In genomic region chr11:126430581-126431320, GRCh38 we compare ENCODE assay signal across 15 cellular contexts.
A peak's percentile ranks its signal among the peaks of the same experiment; 100 is the strongest.
DNase-seq lines count a peak whose midpoint lies in the region; ATAC-seq and TF ChIP-seq lines count a peak whose summit lies in the region.
"Had no signal": no experiment of that assay in that cellular context is flagged by ENCODE, and none has a peak within 500 bp of the region (broad histone marks: within the 10 kb centered on the region; RNA-seq: fewer than 3 reads in every experiment).

No MANE protein-coding gene starts in this region.

- H2AFZ ChIP-seq in IMR-90 (replicated peaks; ENCODE audit: low read length, poor library complexity), result no peak overlapping the region

- H3K4me2 ChIP-seq in BLaER1 (peak overlapping the region; percentile 70), IMR-90 (ENCODE audit: low read depth, low read length) (no peak overlapping the region)

- peak overlapping the region; percentile 44 to 94; a peak in 2 of 4 replicates for H4K8ac ChIP-seq in IMR-90 (ENCODE audit: low read depth in 2 of 2, low read length in 2 of 2)

- BruUV-seq in IMR-90 (replicated peaks; lab: Mats Ljungman, UMichigan), result no TSS peak

- H2AK5ac ChIP-seq in IMR-90 (ENCODE audit: low read depth, low read length), result peak overlapping the region; percentile 86; the same call in 1 of the 2 replicates

- no peak overlapping the region for H3K27ac Mint-ChIP-seq in stimulated activated naive CD8-positive, alpha-beta T cell treated with anti-CD3 and anti-CD28 coated beads, Interleukin-15, amount 100 ng/mL, for 72 hours
- H3K27ac Mint-ChIP-seq: stimulated activated naive B cell treated with anti-CD40 and anti-IgM and Interleukin-4, amounts not matched to agents 10 μg/mL and 1 μg/mL and 100 μg/mL, for 72 hours had no signal

- no peak for ATAC-seq in IMR-90 (ENCODE audit: low read depth)
- no peak for ATAC-seq in stimulated activated naive CD8-positive, alpha-beta T cell treated with anti-CD3 and anti-CD28 coated beads, Interleukin-15, amount 100 ng/mL, for 72 hours
- ATAC-seq: stimulated activated naive B cell treated with anti-CD40 and anti-IgM and Interleukin-4, amounts not matched to agents 10 μg/mL and 1 μg/mL and 100 μg/mL, for 72 hours had no signal

- H3K4ac ChIP-seq in IMR-90 (ENCODE audit: low read depth, low read length), result no peak overlapping the region

- H3K18ac ChIP-seq in IMR-90 (ENCODE audit: low read depth, low read length), result no peak overlapping the region

- TF ChIP-seq POLR2A in IMR-90 (IDR thresholded peaks at IDR 0.05; ENCODE audit: low read depth, low read length), result no peak
- TF ChIP-seq POLR2A in adrenal gland (IDR thresholded peaks at IDR 0.05), result no peak

- H3K79me1 ChIP-seq in IMR-90 (ENCODE audit: low read depth in 1 of 2, low read length in 2 of 2), result no peaks in the 10 kb centered on the region

- TF ChIP-seq CTCF in IMR-90 (conservative IDR thresholded peaks at IDR 0.05; ENCODE audit: low read depth, low read length) (no peak), adrenal gland (IDR thresholded peaks at IDR 0.05) (no peak)

- H3K9me1 ChIP-seq in IMR-90 (ENCODE audit: insufficient read depth, low read length), result peaks cover 17% of the 10 kb centered on the region

- CTCF ChIA-PET in IMR-90 (lab: Yijun Ruan, JAX), result interaction anchor here (1.1 to 3.5 kb wide), 4 partner anchors 10 to 120 kb away, joined by 3 to 14 read pairs (median 8); no protein-coding TSS in a partner anchor

- no peak overlapping the region for H3K14ac ChIP-seq in IMR-90 (replicated peaks; ENCODE audit: low read depth, low read length)

- H3K4me1 ChIP-seq in BLaER1 (peaks cover 100% of the 10 kb centered on the region), IMR-90 (ENCODE audit: control insufficient read depth, insufficient read depth, low read length) (peaks cover 12% of the 10 kb centered on the region), adrenal gland (replicated peaks in 1 of 2) (peaks cover 18 to 36% of the 10 kb centered on the region in 2 donors)
- H3K4me1 ChIP-seq: uterus had no signal

- H3K9ac ChIP-seq in BLaER1 (peak overlapping the region; percentile 43), IMR-90 (ENCODE audit: low read depth, low read length) (no peak overlapping the region)

- H2BK120ac ChIP-seq in IMR-90 (ENCODE audit: low read depth, low read length), result peak overlapping the region; percentile 85; the same call in 1 of the 2 replicates

- no peak overlapping the region for H3K4me3 ChIP-seq in BLaER1
- no peak overlapping the region for H3K4me3 ChIP-seq in IMR-90 (ENCODE audit: insufficient read depth, low read depth, low read length)
- H3K4me3 ChIP-seq in adrenal gland, result no peak overlapping the region
- H3K4me3 ChIP-seq: uterus had no signal

- H3K56ac ChIP-seq in IMR-90 (ENCODE audit: extremely low read depth, insufficient read depth, low read length), result no peak overlapping the region

- H4K5ac ChIP-seq in IMR-90 (ENCODE audit: low read depth, low read length), result no peak overlapping the region

- dilution Hi-C loops in IMR-90 (cut with HindIII; ENCODE audit: low sequenced_read_pairs, unreplicated experiment), result no loop called here

- H2BK20ac ChIP-seq in IMR-90 (ENCODE audit: low read depth, low read length), result 0 out of 2 replicates have a peak overlapping the region, but pooled peaks have one; percentile 59

- H2BK15ac ChIP-seq in IMR-90 (ENCODE audit: low read depth, low read length), result peak overlapping the region; percentile 83; the same call in 2 of the 3 replicates

- peak; percentile 6 for DNase-seq in IMR-90
- DNase-seq in adrenal gland, result peak in 1 of 7 donors; percentile 72
- DNase-seq in myocyte (ENCODE audit: low read depth), result peak; percentile 79
- DNase-seq in activated gamma-delta T cell (lab: John Stamatoyannopoulos, UW), result no peak
- DNase-seq in NCI-H128 (lab: John Stamatoyannopoulos, UW; ENCODE audit: unreplicated experiment), result no peak
- no peak for DNase-seq in stimulated activated naive CD8-positive, alpha-beta T cell treated with anti-CD3 and anti-CD28 coated beads, Interleukin-15, amount 100 ng/mL, for 72 hours
- DNase-seq in globus pallidus (ENCODE audit: low spot score), result no peak
- DNase-seq: activated CD4-positive, alpha-beta T cell treated with anti-CD3 and anti-CD28 coated beads, Interleukin-2, amount 50 U/mL, for 4 hours; cerebellar nuclear complex; DMS 273 treated with DMSO at 0.1 percent for 48 hours; NCI-H1092 treated with DMSO at 0.1 percent for 48 hours; SIG-M5; stimulated activated naive B cell treated with anti-CD40 and anti-IgM and Interleukin-4, amounts not matched to agents 10 μg/mL and 1 μg/mL and 100 μg/mL, for 72 hours had no signal

- no peak overlapping the region for H3K4me3 Mint-ChIP-seq in stimulated activated naive CD8-positive, alpha-beta T cell treated with anti-CD3 and anti-CD28 coated beads, Interleukin-15, amount 100 ng/mL, for 72 hours
- H3K4me3 Mint-ChIP-seq: stimulated activated naive B cell treated with anti-CD40 and anti-IgM and Interleukin-4, amounts not matched to agents 10 μg/mL and 1 μg/mL and 100 μg/mL, for 72 hours had no signal

- H3K36me3 ChIP-seq in BLaER1 (no peaks in the 10 kb centered on the region), IMR-90 (ENCODE audit: control insufficient read depth, insufficient read depth, low read length) (no peaks in the 10 kb centered on the region), adrenal gland (replicated peaks in 1 of 2) (no peaks in the 10 kb centered on the region)
- H3K36me3 ChIP-seq: uterus had no signal

- H2BK5ac ChIP-seq in IMR-90 (ENCODE audit: low read depth, low read length, poor library complexity, severe bottlenecking), result no peak overlapping the region

- H3K9me3 ChIP-seq in BLaER1 (no peaks in the 10 kb centered on the region), IMR-90 (ENCODE audit: control insufficient read depth, insufficient read depth, low read length) (no peaks in the 10 kb centered on the region), adrenal gland (replicated peaks in 1 of 3) (no peaks in the 10 kb centered on the region)
- H3K9me3 ChIP-seq: uterus had no signal

- H4K20me1 ChIP-seq in BLaER1 (no peaks in the 10 kb centered on the region), IMR-90 (ENCODE audit: insufficient read depth, low read length) (no peaks in the 10 kb centered on the region)

- no peaks in the 10 kb centered on the region for H3K4me1 Mint-ChIP-seq in stimulated activated naive CD8-positive, alpha-beta T cell treated with anti-CD3 and anti-CD28 coated beads, Interleukin-15, amount 100 ng/mL, for 72 hours

- no peak overlapping the region for H3K23ac ChIP-seq in IMR-90 (ENCODE audit: low read depth, low read length)

- peak overlapping the region; percentile 90 for H2AK9ac ChIP-seq in IMR-90 (replicated peaks; ENCODE audit: low read depth, low read length, poor library complexity)

- intact Hi-C loops in IMR-90 (cut with micrococcal nuclease), result no loop called here
- intact Hi-C loops in adrenal gland (cut with DNase I), result loop anchor here (10.0 kb wide), 1 partner anchor 116 kb away; no protein-coding TSS in a partner anchor

- H3K27ac ChIP-seq in BLaER1 (peak overlapping the region; percentile 76), IMR-90 (ENCODE audit: insufficient read depth, low read length) (no peak overlapping the region), adrenal gland (peak overlapping the region in 4 of 5 donors; percentile 86 to 95 (median 92))

- no peaks in the 10 kb centered on the region for H3K9me3 Mint-ChIP-seq in stimulated activated naive CD8-positive, alpha-beta T cell treated with anti-CD3 and anti-CD28 coated beads, Interleukin-15, amount 100 ng/mL, for 72 hours
- H3K9me3 Mint-ChIP-seq: stimulated activated naive B cell treated with anti-CD40 and anti-IgM and Interleukin-4, amounts not matched to agents 10 μg/mL and 1 μg/mL and 100 μg/mL, for 72 hours had no signal

- 93% methylated on average over 3 of the region's 10 CpGs; no CpG with 5 or more reads in 1 of the 2 experiments for WGBS in IMR-90 (ENCODE audit: extremely low coverage in 2 of 2, insufficient read length in 1 of 2), 2 experiments
- 86 to 96% (median 92%) methylated on average over 7 to 10 of the region's 10 CpGs for WGBS in adrenal gland, 4 donors

- no peak for TF ChIP-seq RAD21 in IMR-90 (IDR thresholded peaks at IDR 0.05; ENCODE audit: low read length)

- no peaks in the 10 kb centered on the region for H3K27me3 ChIP-seq in BLaER1
- H3K27me3 ChIP-seq in IMR-90 (ENCODE audit: control insufficient read depth, insufficient read depth, low read length), result no peaks in the 10 kb centered on the region
- no peaks in the 10 kb centered on the region for H3K27me3 ChIP-seq in adrenal gland
- H3K27me3 ChIP-seq: uterus had no signal

- peak overlapping the region; percentile 99 for H4K91ac ChIP-seq in IMR-90 (ENCODE audit: insufficient read depth, low read depth, low read length)

- POLR2A ChIA-PET in IMR-90 (lab: Charles Lee; ENCODE audit: unreplicated experiment), result no interaction called here

- in situ Hi-C loops in IMR-90 (cut with MboI; ENCODE audit: low sequenced_read_pairs), result loop anchor here (25.0 kb wide), 2 partner anchors 557 to 1607 kb away; no protein-coding TSS in a partner anchor

- no peaks in the 10 kb centered on the region for H3K27me3 Mint-ChIP-seq in stimulated activated naive CD8-positive, alpha-beta T cell treated with anti-CD3 and anti-CD28 coated beads, Interleukin-15, amount 100 ng/mL, for 72 hours
- H3K27me3 Mint-ChIP-seq: stimulated activated naive B cell treated with anti-CD40 and anti-IgM and Interleukin-4, amounts not matched to agents 10 μg/mL and 1 μg/mL and 100 μg/mL, for 72 hours had no signal

TF ChIP-seq in IMR-90, 13 proteins besides CTCF, POLR2A, EP300 and RAD21:
- TF ChIP-seq MAZ (IDR thresholded peaks at IDR 0.05; ENCODE audit: borderline replicate concordance, low read depth, low read length) (no peak), CHD1 (IDR thresholded peaks at IDR 0.05; ENCODE audit: low read depth, low read length) (no peak), FOS (IDR thresholded peaks at IDR 0.05; ENCODE audit: low read depth, low read length) (no peak), MXI1 (IDR thresholded peaks at IDR 0.05; ENCODE audit: borderline replicate concordance, low read depth, low read length) (no peak), BHLHE40 (IDR thresholded peaks at IDR 0.05; ENCODE audit: low read depth, low read length) (no peak), CEBPB (IDR thresholded peaks at IDR 0.05; ENCODE audit: low read depth, low read length) (no peak), USF2 (IDR thresholded peaks at IDR 0.05; ENCODE audit: low read depth, low read length) (no peak), NFE2L2 (IDR thresholded peaks at IDR 0.05; ENCODE audit: low read depth, low read length) (no peak), RFX5 (IDR thresholded peaks at IDR 0.05; ENCODE audit: low read depth, low read length) (no peak)
TF ChIP-seq in IMR-90: peak in this region for 0.

Comparison
In these comparisons a context has a peak if more than half of its experiments do, and no peak if none do; other contexts are left out.
1. DNase-seq: peak in IMR-90 (single experiment) and myocyte (single experiment); none in activated gamma-delta T cell (single experiment), NCI-H128 (single experiment), stimulated activated naive CD8-positive, alpha-beta T cell treated with anti-CD3 and anti-CD28 coated beads, Interleukin-15, amount 100 ng/mL, for 72 hours (0 of 2) and globus pallidus (single experiment).